In the genomic region with DNA sequence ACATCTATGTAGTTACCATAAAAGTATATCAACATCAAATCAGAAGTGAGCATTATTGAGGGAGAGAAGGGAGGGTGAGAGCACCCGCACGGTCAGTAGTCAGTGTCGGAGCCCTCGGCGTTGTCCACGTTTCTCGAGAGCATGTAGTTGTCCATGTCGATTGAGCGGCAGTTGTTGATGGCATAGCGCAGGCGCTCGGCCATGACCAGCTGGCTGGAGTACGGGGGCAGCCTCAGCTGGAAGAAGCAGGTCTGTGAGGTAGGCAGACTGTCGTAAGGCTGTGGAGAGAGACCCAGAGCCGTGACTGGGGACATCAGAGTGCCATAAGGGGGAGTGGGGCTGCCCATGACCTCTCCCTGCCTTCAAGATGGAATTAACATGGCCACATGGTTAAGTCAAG, we compare ENCODE assay signal across 15 cellular contexts. TPM values are rescaled to one million over a fixed set of nuclear protein-coding genes. Genes with fewer than 3 reads are reported as not detected.
"Had no signal": no experiment of that assay in that cellular context is flagged by ENCODE, and none has a peak within 500 bp of the region (broad histone marks: within the 10 kb centered on the region; RNA-seq: fewer than 3 reads in every experiment).

No MANE protein-coding gene starts in this region.

- H3K4me3 Mint-ChIP-seq: activated T-cell treated with anti-CD3 and anti-CD28 coated beads, Interleukin-2, amount 50 U/mL, for 72 hours; stimulated activated naive CD8-positive, alpha-beta T cell treated with anti-CD3 and anti-CD28 coated beads, Interleukin-15, Interleukin-2, amounts not matched to agents 100 ng/mL and 50 ng/mL, for 24 hours had no signal

- ATAC-seq: activated CD4-positive, CD25-positive, alpha-beta regulatory T cell treated with anti-CD3 and anti-CD28 coated beads, Interleukin-2, amount 50 U/mL, for 24 hours; activated T-cell treated with anti-CD3 and anti-CD28 coated beads, Interleukin-2, amount 50 U/mL, for 72 hours; esophagus mucosa; left lobe of liver; upper lobe of right lung had no signal

- H3K27ac Mint-ChIP-seq: activated T-cell treated with anti-CD3 and anti-CD28 coated beads, Interleukin-2, amount 50 U/mL, for 72 hours; stimulated activated naive CD8-positive, alpha-beta T cell treated with anti-CD3 and anti-CD28 coated beads, Interleukin-15, Interleukin-2, amounts not matched to agents 100 ng/mL and 50 ng/mL, for 24 hours had no signal

- H3K27me3 Mint-ChIP-seq: stimulated activated naive CD8-positive, alpha-beta T cell treated with anti-CD3 and anti-CD28 coated beads, Interleukin-15, Interleukin-2, amounts not matched to agents 100 ng/mL and 50 ng/mL, for 24 hours had no signal

- H3K27ac ChIP-seq: testis, upper lobe of right lung had no signal

- H3K9me3 Mint-ChIP-seq: activated T-cell treated with anti-CD3 and anti-CD28 coated beads, Interleukin-2, amount 50 U/mL, for 72 hours; stimulated activated naive CD8-positive, alpha-beta T cell treated with anti-CD3 and anti-CD28 coated beads, Interleukin-15, Interleukin-2, amounts not matched to agents 100 ng/mL and 50 ng/mL, for 24 hours had no signal

- DNase-seq: activated CD4-positive, alpha-beta T cell treated with anti-CD3 and anti-CD28 coated beads, Interleukin-2, amount 50 U/mL, for 4 hours; activated T-cell treated with anti-CD3 and anti-CD28 coated beads, Interleukin-2, amount 50 U/mL, for 72 hours; aorta; islet precursor cell; retina; stimulated activated CD4-positive, alpha-beta T cell treated with anti-CD3 and anti-CD28 coated beads, Interleukin-4, amount 100 ng/mL, for 4 hours; stimulated activated CD8-positive, alpha-beta memory T cell treated with anti-CD3 and anti-CD28 coated beads, Interleukin-4, amount 100 ng/mL, for 48 hours; T-helper 9 cell; testis; upper lobe of right lung had no signal

- H3K9me3 ChIP-seq: testis, upper lobe of right lung had no signal

RNA-seq across cellular contexts. Expression of a gene that starts 11.8 kb away (rescaled TPM):
- total RNA-seq: SK-MEL-5 had no signal
